In the genomic region with DNA sequence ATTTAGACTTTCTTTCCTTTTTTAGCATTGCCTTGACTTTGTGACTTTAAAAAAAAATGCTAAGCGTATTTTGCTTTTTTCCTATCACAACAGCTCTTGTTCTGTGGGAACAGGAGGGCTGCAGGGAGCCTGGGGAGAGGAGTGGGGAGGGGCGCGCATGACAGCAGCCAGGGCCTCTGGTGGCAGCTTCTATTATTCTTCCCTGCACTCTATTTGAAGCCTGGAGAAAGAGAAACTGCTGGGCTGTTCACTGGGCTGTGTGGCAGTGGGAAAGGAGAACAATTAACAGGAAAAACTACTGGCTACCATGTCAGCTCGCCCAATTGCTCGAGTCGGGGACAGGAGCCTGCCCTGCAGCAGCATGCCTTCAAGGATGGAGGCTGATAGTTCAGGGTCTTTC, we compare ENCODE assay signal across 22 cellular contexts.
DNase-seq lines count a peak whose midpoint lies in the region; TF ChIP-seq lines count a peak whose summit lies in the region.
"Had no signal": no experiment of that assay in that cellular context is flagged by ENCODE, and none has a peak within 500 bp of the region (broad histone marks: within the 10 kb centered on the region; RNA-seq: fewer than 3 reads in every experiment).

No MANE protein-coding gene starts in this region.

- CTCF ChIA-PET in OCI-LY7 (lab: Charles Lee; ENCODE audit: unreplicated experiment) = no interaction called here
- CTCF ChIA-PET in activated naive CD4-positive, alpha-beta T cell treated with anti-CD3 and anti-CD28 coated beads, Interleukin-2, amount 10 ng/mL, durations not matched to agents 7 days and 5 days (lab: Charles Lee) = interaction anchor here (0.8 kb wide), 1 partner anchor 345 kb away, joined by 3 read pairs; no protein-coding TSS in a partner anchor

- H3K9me2 ChIP-seq in OCI-LY7 (ENCODE audit: insufficient read depth, low read length) = no peaks in the 10 kb centered on the region

- TF ChIP-seq CTCF in OCI-LY7 (conservative IDR thresholded peaks at IDR 0.05; ENCODE audit: low read length) = no peak
- no peak for TF ChIP-seq CTCF in neural crest cell (conservative IDR thresholded peaks at IDR 0.05)
- no peak for TF ChIP-seq CTCF in foreskin fibroblast (IDR thresholded peaks at IDR 0.05; ENCODE audit: low read depth, low read length)

- peak overlapping the region; percentile 72 for H3K27ac Mint-ChIP-seq in neural crest cell (ENCODE audit: unreplicated experiment)
- no peak overlapping the region for H3K27ac Mint-ChIP-seq in activated naive CD4-positive, alpha-beta T cell treated with anti-CD3 and anti-CD28 coated beads, Interleukin-2, amount 10 ng/mL, durations not matched to agents 7 days and 5 days
- H3K27ac Mint-ChIP-seq: activated CD8-positive, alpha-beta memory T cell treated with anti-CD3 and anti-CD28 coated beads, Interleukin-2, amount 10 ng/mL, durations not matched to agents 7 days and 5 days; CD4-positive, alpha-beta T cell; stimulated activated naive B cell treated with anti-CD40 and anti-IgM and Interleukin-4, amounts not matched to agents 10 μg/mL and 1 μg/mL and 100 μg/mL, for 72 hours had no signal

- H3K4me1 Mint-ChIP-seq in neural crest cell = peaks cover 34% of the 10 kb centered on the region
- no peaks in the 10 kb centered on the region for H3K4me1 Mint-ChIP-seq in activated naive CD4-positive, alpha-beta T cell treated with anti-CD3 and anti-CD28 coated beads, Interleukin-2, amount 10 ng/mL, durations not matched to agents 7 days and 5 days
- H3K4me1 Mint-ChIP-seq: activated CD8-positive, alpha-beta memory T cell treated with anti-CD3 and anti-CD28 coated beads, Interleukin-2, amount 10 ng/mL, durations not matched to agents 7 days and 5 days had no signal

- no peak overlapping the region for H3K27ac ChIP-seq in OCI-LY7 (ENCODE audit: low read depth, low read length, poor library complexity, severe bottlenecking)
- H3K27ac ChIP-seq: coronary artery, HL-60, prostate gland had no signal

- peak overlapping the region; percentile 21; the same call in 1 of the 2 replicates for H3K4me2 ChIP-seq in OCI-LY7 (ENCODE audit: low read length)

- peak; percentile 2 for DNase-seq in COR-L47 (lab: John Stamatoyannopoulos, UW)
- DNase-seq in OCI-LY7 (ENCODE audit: low spot score) = no peak
- DNase-seq in head of caudate nucleus = peak; percentile 31 to 84 (median 59)
- DNase-seq in neural crest cell (ENCODE audit: low read depth, low spot score) = peak; percentile 34
- DNase-seq in erythroblast (lab: John Stamatoyannopoulos, UW) = no peak
- DNase-seq in activated naive CD4-positive, alpha-beta T cell treated with anti-CD3 and anti-CD28 coated beads, Interleukin-2, amount 10 ng/mL, durations not matched to agents 7 days and 5 days = no peak
- DNase-seq in foreskin fibroblast = no peak
- DNase-seq in activated CD8-positive, alpha-beta memory T cell treated with anti-CD3 and anti-CD28 coated beads, Interleukin-2, amount 50 U/mL, for 4 hours = no peak
- DNase-seq: ACHN; activated CD8-positive, alpha-beta memory T cell treated with anti-CD3 and anti-CD28 coated beads, Interleukin-2, amount 10 ng/mL, durations not matched to agents 7 days and 5 days; activated gamma-delta T cell; CD4-positive, alpha-beta T cell; DND-41; KG1; NCI-H1105; NCI-H226; Right ventricle myocardium superior; stimulated activated naive B cell treated with anti-CD40 and anti-IgM and Interleukin-4, amounts not matched to agents 10 μg/mL and 1 μg/mL and 100 μg/mL, for 72 hours; T-helper 2 cell had no signal

- peak overlapping the region; percentile 74 for H3K4me3 Mint-ChIP-seq in neural crest cell
- no peak overlapping the region for H3K4me3 Mint-ChIP-seq in activated naive CD4-positive, alpha-beta T cell treated with anti-CD3 and anti-CD28 coated beads, Interleukin-2, amount 10 ng/mL, durations not matched to agents 7 days and 5 days
- H3K4me3 Mint-ChIP-seq: activated CD8-positive, alpha-beta memory T cell treated with anti-CD3 and anti-CD28 coated beads, Interleukin-2, amount 10 ng/mL, durations not matched to agents 7 days and 5 days; CD4-positive, alpha-beta T cell; stimulated activated naive B cell treated with anti-CD40 and anti-IgM and Interleukin-4, amounts not matched to agents 10 μg/mL and 1 μg/mL and 100 μg/mL, for 72 hours had no signal

- no peaks in the 10 kb centered on the region for H4K20me1 ChIP-seq in OCI-LY7 (ENCODE audit: insufficient read depth, low read length)

- H2AFZ ChIP-seq in OCI-LY7 (ENCODE audit: low read length) = no peak overlapping the region

- H3K4me1 ChIP-seq in OCI-LY7 (ENCODE audit: insufficient read depth, low read length, poor library complexity, severe bottlenecking) = peaks cover 16% of the 10 kb centered on the region
- H3K4me1 ChIP-seq: prostate gland had no signal

- POLR2A ChIA-PET in OCI-LY7 (lab: Charles Lee) = no interaction called here

- no peaks in the 10 kb centered on the region for H3K36me3 ChIP-seq in OCI-LY7 (ENCODE audit: insufficient read depth, low read length)
- H3K36me3 ChIP-seq: prostate gland had no signal

- no peaks in the 10 kb centered on the region for H3K27me3 Mint-ChIP-seq in neural crest cell (ENCODE audit: low read depth)
- H3K27me3 Mint-ChIP-seq in activated naive CD4-positive, alpha-beta T cell treated with anti-CD3 and anti-CD28 coated beads, Interleukin-2, amount 10 ng/mL, durations not matched to agents 7 days and 5 days = peaks cover under 1% of the 10 kb centered on the region

- no peaks in the 10 kb centered on the region for H3K36me3 Mint-ChIP-seq in neural crest cell (ENCODE audit: low read depth)
- H3K36me3 Mint-ChIP-seq in activated naive CD4-positive, alpha-beta T cell treated with anti-CD3 and anti-CD28 coated beads, Interleukin-2, amount 10 ng/mL, durations not matched to agents 7 days and 5 days = no peaks in the 10 kb centered on the region
- H3K36me3 Mint-ChIP-seq: activated CD8-positive, alpha-beta memory T cell treated with anti-CD3 and anti-CD28 coated beads, Interleukin-2, amount 10 ng/mL, durations not matched to agents 7 days and 5 days; stimulated activated naive B cell treated with anti-CD40 and anti-IgM and Interleukin-4, amounts not matched to agents 10 μg/mL and 1 μg/mL and 100 μg/mL, for 72 hours had no signal

- H3K4me3 ChIP-seq in OCI-LY7 (ENCODE audit: low read depth, low read length, poor library complexity, severe bottlenecking) = no peak overlapping the region
- H3K4me3 ChIP-seq in foreskin fibroblast (ENCODE audit: low read depth in 1 of 2, low read length in 2 of 2) = no peak overlapping the region
- H3K4me3 ChIP-seq: coronary artery, prostate gland had no signal

- no TSS peak for BruUV-seq in OCI-LY7 (replicated peaks; lab: Mats Ljungman, UMichigan)

- H3K79me2 ChIP-seq in OCI-LY7 (ENCODE audit: insufficient read depth, low read depth, low read length) = no peaks in the 10 kb centered on the region

- no peak for TF ChIP-seq POLR2A in erythroblast (IDR thresholded peaks at IDR 0.05; ENCODE audit: low read length)

- H3K9me3 Mint-ChIP-seq in neural crest cell = no peaks in the 10 kb centered on the region
- no peaks in the 10 kb centered on the region for H3K9me3 Mint-ChIP-seq in activated naive CD4-positive, alpha-beta T cell treated with anti-CD3 and anti-CD28 coated beads, Interleukin-2, amount 10 ng/mL, durations not matched to agents 7 days and 5 days
- H3K9me3 Mint-ChIP-seq: CD4-positive, alpha-beta T cell; stimulated activated naive B cell treated with anti-CD40 and anti-IgM and Interleukin-4, amounts not matched to agents 10 μg/mL and 1 μg/mL and 100 μg/mL, for 72 hours had no signal

- intact Hi-C loops in OCI-LY7 (cut with micrococcal nuclease; ENCODE audit: unreplicated experiment) = no loop called here
- intact Hi-C loops in head of caudate nucleus (cut with DNase I) = no loop called here

- no peaks in the 10 kb centered on the region for H3K9me3 ChIP-seq in OCI-LY7 (ENCODE audit: low read length)
- H3K9me3 ChIP-seq: prostate gland had no signal

Comparison
In these comparisons a context has a peak if more than half of its experiments do, and no peak if none do; other contexts are left out.
1. DNase-seq: peak in COR-L47 (single experiment), head of caudate nucleus (42 of 42) and neural crest cell (single experiment); none in OCI-LY7 (single experiment), erythroblast (0 of 2), activated naive CD4-positive, alpha-beta T cell treated with anti-CD3 and anti-CD28 coated beads, Interleukin-2, amount 10 ng/mL, durations not matched to agents 7 days and 5 days (single experiment), foreskin fibroblast (0 of 2) and activated CD8-positive, alpha-beta memory T cell treated with anti-CD3 and anti-CD28 coated beads, Interleukin-2, amount 50 U/mL, for 4 hours (single experiment).